In genomic region chr19:38735257-38735686, GRCh38 we compare ENCODE assay signal across 9 cellular contexts. TPM values are rescaled to one million over a fixed set of nuclear protein-coding genes. Genes with fewer than 3 reads are reported as not detected.
DNase-seq lines count a peak whose midpoint lies in the region; ATAC-seq and TF ChIP-seq lines count a peak whose summit lies in the region.
"Had no signal": no experiment of that assay in that cellular context is flagged by ENCODE, and none has a peak within 500 bp of the region (broad histone marks: within the 10 kb centered on the region; RNA-seq: fewer than 3 reads in every experiment).

No MANE protein-coding gene starts in this region.

- H3K9ac ChIP-seq in colonic mucosa (ENCODE audit: low read depth in 2 of 2, low read length in 2 of 2): peak overlapping the region; percentile 83 to 90

- H3K27me3 ChIP-seq in Peyer's patch (no peaks in the 10 kb centered on the region), colonic mucosa (no peaks in the 10 kb centered on the region)

- peak in 1 of 2 donors; percentile 36 for TF ChIP-seq POLR2A in Peyer's patch (IDR thresholded peaks at IDR 0.05)

- peaks cover 0 to 12% (median 0%) of the 10 kb centered on the region in 3 donors for H3K36me3 ChIP-seq in Peyer's patch
- H3K36me3 ChIP-seq in colonic mucosa: no peaks in the 10 kb centered on the region

- no peaks in the 10 kb centered on the region for H3K27me3 Mint-ChIP-seq in naive B cell

- H3K4me1 ChIP-seq in Peyer's patch (peaks cover 3 to 53% (median 18%) of the 10 kb centered on the region in 4 donors), colonic mucosa (no peaks in the 10 kb centered on the region)

- DNase-seq in Peyer's patch: peak in 2 of 3 donors; percentile 51 to 78
- peak; percentile 62 for DNase-seq in colonic mucosa
- DNase-seq in naive B cell: peak; percentile 45
- no peak for DNase-seq in NCI-H2081 treated with DMSO at 0.1 percent for 48 hours (lab: John Stamatoyannopoulos, UW)
- DNase-seq in COLO829 (ENCODE audit: low spot score): no peak
- DNase-seq in GM13977 (ENCODE audit: low spot score): no peak
- no peak for DNase-seq in NCI-H524 (lab: John Stamatoyannopoulos, UW)

- H3K4me3 Mint-ChIP-seq in naive B cell: peak overlapping the region; percentile 87 to 92 (median 89)

- H3K27ac ChIP-seq in Peyer's patch: peak overlapping the region; percentile 71 to 87 (median 78)
- peak overlapping the region; percentile 82 for H3K27ac ChIP-seq in colonic mucosa

- H3K9me3 ChIP-seq in Peyer's patch (no peaks in the 10 kb centered on the region), colonic mucosa (no peaks in the 10 kb centered on the region)

- peaks cover 48 to 69% (median 56%) of the 10 kb centered on the region in 3 donors for H3K4me1 Mint-ChIP-seq in naive B cell

- no peaks in the 10 kb centered on the region for H3K36me3 Mint-ChIP-seq in naive B cell

- ATAC-seq in GM19023 (IDR thresholded peaks at IDR 0.05; ENCODE audit: unreplicated experiment) (peak; percentile 38), naive B cell (ENCODE audit: low read depth in 2 of 2) (peak; percentile 46 to 47)

- peak overlapping the region; percentile 18 to 54 (median 36) for H3K4me3 ChIP-seq in Peyer's patch
- H3K4me3 ChIP-seq in colonic mucosa: peak overlapping the region; percentile 20

- intact Hi-C loops in colonic mucosa (cut with DNase I): no loop called here

- in situ Hi-C loops in GM13977 (cut with MboI; ENCODE audit: low pct_unique_long_range_greater_than_20kb, low sequenced_read_pairs, unreplicated experiment): loop anchor here (25.0 kb wide), 1 partner anchor 177 kb away; the partner anchor contains the start of gene CCER2

- no peaks in the 10 kb centered on the region for H3K9me3 Mint-ChIP-seq in naive B cell

- TF ChIP-seq CTCF in Peyer's patch (IDR thresholded peaks at IDR 0.05): no peak
- no peak for TF ChIP-seq CTCF in colonic mucosa (IDR thresholded peaks at IDR 0.05)
- no peak for TF ChIP-seq CTCF in GM13977 (IDR thresholded peaks at IDR 0.05; ENCODE audit: extremely low read depth, insufficient read depth, missing control alignments)

- H3K27ac Mint-ChIP-seq in naive B cell: peak overlapping the region; percentile 79 to 97 (median 90)

RNA-seq across cellular contexts. Expression of gene CAPN12, which starts 9.0 kb away (rescaled TPM):
- total RNA-seq in Peyer's patch: 10 to 100 TPM in 1 of 4 donors, 1 to 10 TPM in 3; 5.8 to 56.8 (median 6.4) TPM
- total RNA-seq in colonic mucosa: 1 to 10 TPM; 5.2 to 5.7 TPM
- 10 to 100 TPM in 4 of 6 donors, 1 to 10 TPM in 2; 3.3 to 25.4 (median 14.0) TPM for polyA plus RNA-seq in naive B cell (ENCODE audit: low read depth in 6 of 6)

RNA-seq across cellular contexts. Expression of gene LGALS7, which starts 38.0 kb away (rescaled TPM):
- total RNA-seq in Peyer's patch (not detected), colonic mucosa (not detected)
- not detected for polyA plus RNA-seq in naive B cell (ENCODE audit: low read depth in 6 of 6)
- total RNA-seq: fibroblast of villous mesenchyme had no signal

RNA-seq across cellular contexts. Expression of gene LGALS7B, which starts 53.7 kb away (rescaled TPM):
- total RNA-seq in Peyer's patch: not detected
- not detected for total RNA-seq in colonic mucosa
- 1 to 10 TPM in 1 of 6 donors, not detected in 5; 6.0 TPM for polyA plus RNA-seq in naive B cell (ENCODE audit: low read depth in 6 of 6)
- total RNA-seq: fibroblast of villous mesenchyme had no signal

Comparison
In these comparisons a context has a peak if more than half of its experiments do, and no peak if none do; other contexts are left out.
1. DNase-seq: peak in Peyer's patch (2 of 3), colonic mucosa (single experiment) and naive B cell (single experiment); none in NCI-H2081 treated with DMSO at 0.1 percent for 48 hours (single experiment), COLO829 (single experiment), GM13977 (single experiment) and NCI-H524 (0 of 2).